1 cellular context compared by ENCODE assay signal in genomic region chr12:67269632-67270578, GRCh38.
TF ChIP-seq lines count a peak whose summit lies in the region.

No MANE protein-coding gene starts in this region.

TF ChIP-seq in GM12878, 131 proteins besides CTCF, POLR2A, EP300 and RAD21 (continued from another document):
- no peak for TF ChIP-seq SKIL (IDR thresholded peaks at IDR 0.05; ENCODE audit: low read depth, poor library complexity, severe bottlenecking)
